Comparison of ENCODE assay signal across 8 cellular contexts in the genomic region with DNA sequence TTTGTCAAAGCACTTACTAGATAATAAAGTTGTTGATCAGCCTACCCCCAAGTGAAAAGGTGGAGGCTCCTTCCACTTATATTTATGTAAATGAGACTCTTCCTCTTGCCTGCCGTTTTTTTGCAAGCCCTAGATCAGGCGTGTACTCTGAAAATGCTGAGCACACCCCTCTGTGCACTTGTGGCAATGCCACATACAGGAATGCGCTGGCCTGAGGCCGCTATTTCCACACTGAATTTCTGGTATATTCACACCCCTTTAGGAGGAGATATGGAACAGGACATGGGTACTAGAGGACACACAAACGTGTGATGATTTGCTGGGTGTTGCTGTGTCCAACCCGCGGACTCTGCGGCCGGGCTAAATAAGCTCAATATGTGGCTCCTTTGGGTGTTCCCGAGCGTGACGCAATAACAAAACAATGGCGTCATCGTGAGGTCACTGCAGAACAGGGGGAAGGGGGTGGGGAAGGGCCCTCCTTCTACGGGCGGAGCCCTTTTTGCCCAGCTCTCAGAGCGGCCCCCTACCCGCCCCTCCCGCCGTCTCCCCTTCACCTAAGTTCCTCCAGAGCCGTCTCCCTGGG. TPM values are rescaled to one million over a fixed set of nuclear protein-coding genes. Genes with fewer than 3 reads are reported as not detected.
A peak's percentile ranks its signal among the peaks of the same experiment; 100 is the strongest.
DNase-seq lines count a peak whose midpoint lies in the region; ATAC-seq and TF ChIP-seq lines count a peak whose summit lies in the region.

No MANE protein-coding gene starts in this region.

- H3K9me3 ChIP-seq in OCI-LY7 (ENCODE audit: low read length) = no peaks in the 10 kb centered on the region
- H3K9me3 ChIP-seq in heart left ventricle = no peaks in the 10 kb centered on the region

- TF ChIP-seq CTCF in OCI-LY7 (conservative IDR thresholded peaks at IDR 0.05; ENCODE audit: low read length) (no peak), heart left ventricle (IDR thresholded peaks at IDR 0.05) (no peak)

- no peak overlapping the region for H3K27ac ChIP-seq in OCI-LY7 (ENCODE audit: low read depth, low read length, poor library complexity, severe bottlenecking)
- H3K27ac ChIP-seq in heart left ventricle = peak overlapping the region; percentile 91 to 98 (median 97)

- H3K4me3 ChIP-seq in OCI-LY7 (ENCODE audit: low read depth, low read length, poor library complexity, severe bottlenecking) = peak overlapping the region; percentile 44
- H3K4me3 ChIP-seq in heart left ventricle = peak overlapping the region; percentile 65 to 97 (median 84)

- H3K36me3 ChIP-seq in OCI-LY7 (ENCODE audit: insufficient read depth, low read length) = peaks cover 42% of the 10 kb centered on the region
- peaks cover 0 to 33% (median 30%) of the 10 kb centered on the region in 9 donors for H3K36me3 ChIP-seq in heart left ventricle

- CTCF ChIA-PET in OCI-LY7 (lab: Charles Lee; ENCODE audit: unreplicated experiment) = interaction anchor here (0.5 kb wide), 1 partner anchor 26 kb away, joined by 3 read pairs; no protein-coding TSS in a partner anchor

- no peaks in the 10 kb centered on the region for H4K20me1 ChIP-seq in OCI-LY7 (ENCODE audit: insufficient read depth, low read length)

- 12 to 14% (median 13%) methylated on average over 18 to 21 of the region's 21 CpGs for WGBS in heart left ventricle, 4 donors

- H3K4me1 ChIP-seq in OCI-LY7 (ENCODE audit: insufficient read depth, low read length, poor library complexity, severe bottlenecking) (peaks cover 46% of the 10 kb centered on the region), heart left ventricle (peaks cover 0 to 54% (median 10%) of the 10 kb centered on the region in 12 donors)

- ATAC-seq in HG02852 (IDR thresholded peaks at IDR 0.05; ENCODE audit: unreplicated experiment) = peak; percentile 36
- ATAC-seq in heart left ventricle = peak; percentile 43 to 71 (median 65)
- ATAC-seq in sciatic nerve = peak; percentile 85

- intact Hi-C loops in OCI-LY7 (cut with micrococcal nuclease; ENCODE audit: unreplicated experiment) (loop anchor here (5.0 kb wide), 1 partner anchor 267 kb away; the partner anchor contains the start of gene ARHGAP9), heart left ventricle (cut with DNase I) (no loop called here), sciatic nerve (cut with DNase I) (no loop called here)

- H3K4me2 ChIP-seq in OCI-LY7 (ENCODE audit: low read length) = peak overlapping the region; percentile 45

- no TSS peak for BruUV-seq in OCI-LY7 (replicated peaks; lab: Mats Ljungman, UMichigan)

- H3K9me2 ChIP-seq in OCI-LY7 (ENCODE audit: insufficient read depth, low read length) = no peaks in the 10 kb centered on the region

- peak; percentile 88 for DNase-seq in activated effector memory CD4-positive, alpha-beta T cell treated with anti-CD3 and anti-CD28 coated beads, Interleukin-2, amount 50 U/mL, for 16 hours
- DNase-seq in activated effector memory CD4-positive, alpha-beta T cell treated with Interleukin-2 at 50 U/mL for 16 hours = no peak
- DNase-seq in OCI-LY7 (ENCODE audit: low spot score) (peak; percentile 30), heart left ventricle (peak; percentile 66 to 75 (median 74)), sciatic nerve (ENCODE audit: low spot score) (peak; percentile 88), retina (no peak)
- DNase-seq in activated naive CD4-positive, alpha-beta T cell (lab: John Stamatoyannopoulos, UW) = peak; percentile 42 to 63 (median 54)

- peak overlapping the region; percentile 48; the same call in 1 of the 2 replicates for H2AFZ ChIP-seq in OCI-LY7 (ENCODE audit: low read length)

- H3K79me2 ChIP-seq in OCI-LY7 (ENCODE audit: insufficient read depth, low read depth, low read length) = peaks cover 17% of the 10 kb centered on the region; the same call in 1 of the 2 replicates

- POLR2A ChIA-PET in OCI-LY7 (lab: Charles Lee) = interaction anchor here (0.6 to 0.7 kb wide), 4 partner anchors 41 to 154 kb away, joined by 3 to 4 read pairs (median 4); partner anchors contain the start of gene PIP4K2C

- TF ChIP-seq POLR2A in heart left ventricle (IDR thresholded peaks at IDR 0.05) = no peak

- peaks cover 0 to 21% (median 4%) of the 10 kb centered on the region in 9 donors for H3K27me3 ChIP-seq in heart left ventricle

RNA-seq across cellular contexts. Expression of gene TSPAN31, which starts 0.6 kb away (rescaled TPM):
- 0.80 and 2.4 TPM in 2 replicates for total RNA-seq in OCI-LY7 (2014; rRNA removed; shearing (Covaris generic))
- 6.3 and 6.4 TPM in 2 replicates for total RNA-seq in OCI-LY7 (2022)
- total RNA-seq in heart left ventricle = 10 to 100 TPM; 27.2 to 59.3 (median 31.4) TPM
- polyA plus RNA-seq in heart left ventricle = 10 to 100 TPM; 31.1 to 41.2 TPM
- total RNA-seq in sciatic nerve = 37.1 TPM

RNA-seq across cellular contexts. Expression of gene AGAP2, which starts 5.7 kb away (rescaled TPM):
- 10.7 and 14.8 TPM in 2 replicates for total RNA-seq in OCI-LY7 (2014; rRNA removed; shearing (Covaris generic))
- total RNA-seq in OCI-LY7 (2022) (26.5 and 28.8 TPM in 2 replicates), heart left ventricle (10 to 100 TPM in 2 of 9 donors, 1 to 10 TPM in 7; 4.2 to 12.0 (median 5.5) TPM), sciatic nerve (4.0 TPM)
- polyA plus RNA-seq in heart left ventricle = 1 to 10 TPM; 3.9 to 8.6 TPM

RNA-seq across cellular contexts. Expression of gene CDK4, which starts 7.8 kb away (rescaled TPM):
- 272 and 280 TPM in 2 replicates for total RNA-seq in OCI-LY7 (2014; rRNA removed; shearing (Covaris generic))
- total RNA-seq in OCI-LY7 (2022) = 172 and 192 TPM in 2 replicates
- total RNA-seq in heart left ventricle = 10 to 100 TPM; 38.1 to 62.1 (median 50.2) TPM
- polyA plus RNA-seq in heart left ventricle = 10 to 100 TPM; 23.4 to 81.9 TPM
- total RNA-seq in sciatic nerve = 54.0 TPM

RNA-seq across cellular contexts. Expression of gene MARCHF9, which starts 10.6 kb away (rescaled TPM):
- total RNA-seq in OCI-LY7 (2014; rRNA removed; shearing (Covaris generic)) = 29.3 and 29.4 TPM in 2 replicates
- total RNA-seq in OCI-LY7 (2022) = 46.2 and 47.7 TPM in 2 replicates
- 10 to 100 TPM; 11.3 to 18.9 (median 13.3) TPM for total RNA-seq in heart left ventricle
- 10 to 100 TPM; 13.6 to 15.8 TPM for polyA plus RNA-seq in heart left ventricle
- 10.6 TPM for total RNA-seq in sciatic nerve

RNA-seq across cellular contexts. Expression of gene CYP27B1, which starts 22.6 kb away (rescaled TPM):
- 6.5 and 7.1 TPM in 2 replicates for total RNA-seq in OCI-LY7 (2014; rRNA removed; shearing (Covaris generic))
- total RNA-seq in OCI-LY7 (2022) = 6.6 and 6.9 TPM in 2 replicates
- under 1 TPM in 5 of 9 donors, not detected in 4; 0.16 to 0.77 (median 0.19) TPM for total RNA-seq in heart left ventricle
- polyA plus RNA-seq in heart left ventricle = under 1 TPM; 0.11 to 0.19 TPM
- 0.98 TPM for total RNA-seq in sciatic nerve

Comparison
In these comparisons a context has a peak if more than half of its experiments do, and no peak if none do; other contexts are left out.
1. DNase-seq: peak in activated effector memory CD4-positive, alpha-beta T cell treated with anti-CD3 and anti-CD28 coated beads, Interleukin-2, amount 50 U/mL, for 16 hours (single experiment), OCI-LY7 (single experiment), activated naive CD4-positive, alpha-beta T cell (4 of 4), heart left ventricle (5 of 5) and sciatic nerve (single experiment); none in activated effector memory CD4-positive, alpha-beta T cell treated with Interleukin-2 at 50 U/mL for 16 hours (single experiment) and retina (single experiment).
2. Peak in every context shown above with its lines, with median percentiles within 50 percentile points of each other: ATAC-seq.